7 cellular contexts compared by ENCODE assay signal in genomic region chr4:165269931-165270330, GRCh38. TPM values are rescaled to one million over a fixed set of nuclear protein-coding genes. Genes with fewer than 3 reads are reported as not detected.
DNase-seq lines count a peak whose midpoint lies in the region; ATAC-seq, FAIRE-seq and TF ChIP-seq lines count a peak whose summit lies in the region.
"Not testable (repeated sequence)": the region's sequence is repeated elsewhere in the genome, so short reads cannot be mapped to it uniquely, and the experiment has no call there.

No MANE protein-coding gene starts in this region.

- not testable (repeated sequence) for H4K20me1 ChIP-seq in HepG2 (ENCODE audit: insufficient read depth, low read length)

- H3K79me2 ChIP-seq in HepG2 (ENCODE audit: insufficient read depth, low read length), result not testable (repeated sequence)

- WGBS in HepG2 (ENCODE audit: low lambda C conversion rate), result 78% methylated on average over 7 of the region's 7 CpGs

- H3K27me3 Mint-ChIP-seq in activated naive CD4-positive, alpha-beta T cell treated with anti-CD3 and anti-CD28 coated beads, Interleukin-2, amount 10 ng/mL, durations not matched to agents 7 days and 5 days; endothelial cell (ENCODE audit: unreplicated experiment): not testable (repeated sequence)

- not testable (repeated sequence) for TF ChIP-seq CTCF in endothelial cell (IDR thresholded peaks at IDR 0.05; ENCODE audit: unreplicated experiment); HepG2 (CRISPR knock-in tag; IDR thresholded peaks at IDR 0.05)

- H3K27ac Mint-ChIP-seq in activated naive CD4-positive, alpha-beta T cell treated with anti-CD3 and anti-CD28 coated beads, Interleukin-2, amount 10 ng/mL, durations not matched to agents 7 days and 5 days, result peak overlapping the region; percentile 12
- not testable (repeated sequence) for H3K27ac Mint-ChIP-seq in endothelial cell (ENCODE audit: unreplicated experiment)

- FAIRE-seq in HepG2 (lab: Jason Lieb, UNC), result not testable (repeated sequence)

- peaks cover 13% of the 10 kb centered on the region for H3K4me1 Mint-ChIP-seq in activated naive CD4-positive, alpha-beta T cell treated with anti-CD3 and anti-CD28 coated beads, Interleukin-2, amount 10 ng/mL, durations not matched to agents 7 days and 5 days
- H3K4me1 Mint-ChIP-seq in endothelial cell (ENCODE audit: unreplicated experiment), result not testable (repeated sequence)

- not testable (repeated sequence) for BruUV-seq in HepG2 (replicated peaks; lab: Mats Ljungman, UMichigan)

- H3K4me3 Mint-ChIP-seq in activated naive CD4-positive, alpha-beta T cell treated with anti-CD3 and anti-CD28 coated beads, Interleukin-2, amount 10 ng/mL, durations not matched to agents 7 days and 5 days, result not testable (repeated sequence)
- peak overlapping the region; percentile 6 for H3K4me3 Mint-ChIP-seq in endothelial cell (ENCODE audit: unreplicated experiment)

- not testable (repeated sequence) for H3K4me1 ChIP-seq in HepG2 (ENCODE audit: insufficient read depth, low read length)

- not testable (repeated sequence) for H2AFZ ChIP-seq in HepG2 (ENCODE audit: low read length)

- H3K36me3 ChIP-seq in HepG2 (replicated peaks in 1 of 2; ENCODE audit: control insufficient read depth in 1 of 2, insufficient read depth in 2 of 2, low read length in 2 of 2), result not testable (repeated sequence)

- not testable (repeated sequence) for ATAC-seq in HepG2

- not testable (repeated sequence) for TF ChIP-seq RAD21 in HepG2 (CRISPR knock-in tag; IDR thresholded peaks at IDR 0.05)

- not testable (repeated sequence) for H3K4me2 ChIP-seq in HepG2 (ENCODE audit: low read depth, low read length)

- DNase-seq in M059J (ENCODE audit: low read depth), result peak; percentile 49
- not testable (repeated sequence) for DNase-seq in activated naive CD4-positive, alpha-beta T cell treated with anti-CD3 and anti-CD28 coated beads, Interleukin-2, amount 10 ng/mL, durations not matched to agents 7 days and 5 days; endothelial cell (ENCODE audit: low spot score); HepG2 (ENCODE audit: low spot score)
- DNase-seq in astrocyte of the hippocampus (ENCODE audit: low read depth, low spot score), result peak; percentile 11
- DNase-seq in glomerular visceral epithelial cell (ENCODE audit: extremely low spot score), result peak; percentile 34
- peak; percentile 73 for DNase-seq in renal cortical epithelial cell (ENCODE audit: low read depth)

- TF ChIP-seq EP300 in HepG2 (IDR thresholded peaks at IDR 0.05; ENCODE audit: low read depth in 2 of 2, low read length in 2 of 2); HepG2 (CRISPR knock-in tag; IDR thresholded peaks at IDR 0.05; ENCODE audit: borderline replicate concordance): not testable (repeated sequence)

- H3K27me3 ChIP-seq in HepG2 (ENCODE audit: control insufficient read depth in 1 of 2, insufficient read depth in 2 of 2, low read length in 2 of 2), result not testable (repeated sequence)

- TF ChIP-seq POLR2A in HepG2 (IDR thresholded peaks at IDR 0.05; ENCODE audit: insufficient read depth in 1 of 2, low read depth in 2 of 2, low read length in 2 of 2), result not testable (repeated sequence)

- peaks cover 76% of the 10 kb centered on the region for H3K36me3 Mint-ChIP-seq in activated naive CD4-positive, alpha-beta T cell treated with anti-CD3 and anti-CD28 coated beads, Interleukin-2, amount 10 ng/mL, durations not matched to agents 7 days and 5 days
- H3K36me3 Mint-ChIP-seq in endothelial cell (ENCODE audit: low read depth, unreplicated experiment), result peaks cover 13% of the 10 kb centered on the region

- H3K9me3 ChIP-seq in HepG2 (ENCODE audit: low read length), result not testable (repeated sequence)

- CTCF ChIA-PET in activated naive CD4-positive, alpha-beta T cell treated with anti-CD3 and anti-CD28 coated beads, Interleukin-2, amount 10 ng/mL, durations not matched to agents 7 days and 5 days (lab: Charles Lee); HepG2 (lab: Yijun Ruan, JAX; ENCODE audit: low intra/inter-chr PET ratio, low total read pairs): not testable (repeated sequence)

- not testable (repeated sequence) for H3K27ac ChIP-seq in HepG2 (ENCODE audit: extremely low read length, insufficient read depth, low read length)

- intact Hi-C loops in HepG2 (cut with micrococcal nuclease; ENCODE audit: unreplicated experiment), result not testable (repeated sequence)

- POLR2A ChIA-PET in HepG2 (lab: Yijun Ruan, JAX), result not testable (repeated sequence)

- in situ Hi-C loops in HepG2 (cut with HindIII; ENCODE audit: extremely low pct_ligation_motif_present, low pct_unique_long_range_greater_than_20kb), result not testable (repeated sequence)

- not testable (repeated sequence) for H3K9me3 Mint-ChIP-seq in activated naive CD4-positive, alpha-beta T cell treated with anti-CD3 and anti-CD28 coated beads, Interleukin-2, amount 10 ng/mL, durations not matched to agents 7 days and 5 days; endothelial cell (ENCODE audit: unreplicated experiment)

- H3K4me3 ChIP-seq in HepG2 (replicated peaks in 1 of 3; ENCODE audit: insufficient read depth in 1 of 3, low read depth in 2 of 3, low read length in 3 of 3), result not testable (repeated sequence)

- H3K9ac ChIP-seq in HepG2 (ENCODE audit: insufficient read depth, low read depth, low read length), result not testable (repeated sequence)

TF ChIP-seq in HepG2, 621 proteins besides CTCF, POLR2A, EP300 and RAD21:
- TF ChIP-seq THRA (CRISPR knock-in tag; IDR thresholded peaks at IDR 0.05; ENCODE audit: borderline replicate concordance), result peak; percentile 40; the same call in 1 of the 2 replicates
TF ChIP-seq in HepG2: peak in this region for 1; not testable (repeated sequence) for 620.

RNA-seq across cellular contexts. Expression of gene MSMO1, which starts 57.5 kb away (rescaled TPM):
- 184 and 200 TPM in 2 replicates for total RNA-seq in M059J (2014; rRNA removed; shearing (Covaris generic))
- 118 TPM for total RNA-seq in endothelial cell (ENCODE audit: unreplicated experiment)
- total RNA-seq in HepG2 (2016; rRNA removed; fragmentation: Illumina TruSeq; extraction: Trizol), result 135 and 216 TPM in 2 replicates
- 56.7 and 57.3 TPM in 2 replicates for total RNA-seq in HepG2 (2016; cell fraction: cytosol; rRNA removed; fragmentation: Illumina TruSeq; extraction: Trizol; ENCODE audit: low read depth)
- 150 and 216 TPM in 2 replicates for total RNA-seq in HepG2 (2016; cell fraction: insoluble cytoplasmic fraction; rRNA removed; fragmentation: Illumina TruSeq; extraction: Trizol)
- total RNA-seq in HepG2 (2016; cell fraction: membrane; rRNA removed; fragmentation: Illumina TruSeq; extraction: Trizol), result 135 and 158 TPM in 2 replicates
- 178 and 218 TPM in 2 replicates for total RNA-seq in HepG2 (2016; cell fraction: nucleus; rRNA removed; fragmentation: Illumina TruSeq; extraction: Trizol)
- polyA plus RNA-seq in HepG2 (2011; rRNA removed), result 98.1 and 138 TPM in 2 replicates
- polyA plus RNA-seq in HepG2 (2011; cell fraction: cytosol; rRNA removed), result 48.1 and 138 TPM in 2 replicates
- 17.9 and 54.3 TPM in 2 replicates for polyA plus RNA-seq in HepG2 (2011; cell fraction: nucleus; rRNA removed)
- polyA plus RNA-seq in HepG2 (2012), result 175 and 202 TPM in 2 replicates
- 23.5 and 27.9 TPM in 2 replicates for polyA plus RNA-seq in HepG2 (2016; cell fraction: cytosol; fragmentation: Illumina TruSeq; extraction: Trizol; ENCODE audit: low read depth)
- polyA plus RNA-seq in HepG2 (2016; cell fraction: insoluble cytoplasmic fraction; fragmentation: Illumina TruSeq; extraction: Trizol; ENCODE audit: low read depth), result 109 and 119 TPM in 2 replicates
- polyA plus RNA-seq in HepG2 (2016; cell fraction: membrane; fragmentation: Illumina TruSeq; extraction: Trizol; ENCODE audit: low read depth), result 58.7 and 63.0 TPM in 2 replicates
- 234 and 249 TPM in 2 replicates for polyA plus RNA-seq in HepG2 (2016; cell fraction: nucleus; fragmentation: Illumina TruSeq; extraction: Trizol; ENCODE audit: insufficient read depth, low read depth)
- 11.4 and 32.9 TPM in 2 replicates for polyA minus RNA-seq in HepG2 (2011; rRNA and poly(A)+ RNA removed; ENCODE audit: low replicate concordance)
- 61.6 and 109 TPM in 2 replicates for polyA minus RNA-seq in HepG2 (2011; cell fraction: cytosol; rRNA and poly(A)+ RNA removed)
- 48.5 and 106 TPM in 2 replicates for polyA minus RNA-seq in HepG2 (2011; cell fraction: nucleus; rRNA and poly(A)+ RNA removed)
- 72.7 and 446 TPM in 2 replicates for total RNA-seq in renal cortical epithelial cell
